ENCODE assay signal across 11 cellular contexts in the genomic region with DNA sequence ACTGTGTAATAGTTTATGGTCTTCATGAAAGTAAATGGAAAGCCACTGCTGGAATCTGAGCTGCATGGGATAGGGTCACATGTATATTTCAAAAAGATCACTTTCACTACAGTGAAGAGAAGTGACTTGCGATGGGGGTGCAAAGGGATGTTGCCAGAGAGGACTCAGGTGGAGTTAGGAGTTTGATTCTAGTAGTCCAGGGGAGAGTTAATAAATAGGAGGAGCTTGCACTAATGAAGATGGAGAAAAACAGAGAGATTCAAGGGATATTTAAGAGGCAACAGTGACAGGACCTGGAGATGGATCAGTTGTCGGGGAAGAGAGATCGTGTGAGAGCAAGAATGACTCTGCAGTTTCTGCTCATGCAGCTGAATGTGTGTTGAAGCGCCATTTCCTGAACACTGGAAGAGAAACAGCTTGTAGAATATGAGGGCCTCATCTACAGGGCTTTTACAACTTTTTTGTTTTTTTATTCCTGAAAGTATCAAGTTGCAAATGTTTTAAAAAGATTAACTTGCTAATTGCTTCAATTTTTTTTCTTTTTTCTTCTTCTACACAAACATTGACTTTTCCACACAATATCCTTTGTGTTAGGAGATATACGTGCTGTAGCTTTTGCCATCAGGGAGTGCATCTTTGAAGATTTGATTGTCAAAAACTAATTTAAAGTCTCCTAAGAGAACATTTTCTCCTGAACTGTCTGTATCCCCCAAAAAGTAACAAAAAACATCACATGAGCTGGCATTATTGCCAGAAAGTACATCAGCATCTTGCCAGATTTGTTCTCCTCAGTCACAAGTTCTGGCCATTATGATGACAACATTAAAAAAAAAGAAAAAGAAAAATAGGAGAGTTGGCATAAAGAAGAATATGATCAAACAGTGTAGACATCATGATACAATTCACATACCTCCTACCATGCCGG. TPM values are rescaled to one million over a fixed set of nuclear protein-coding genes. Genes with fewer than 3 reads are reported as not detected.
A peak's percentile ranks its signal among the peaks of the same experiment; 100 is the strongest.
DNase-seq lines count a peak whose midpoint lies in the region; ATAC-seq, FAIRE-seq and TF ChIP-seq lines count a peak whose summit lies in the region.
"Had no signal": no experiment of that assay in that cellular context is flagged by ENCODE, and none has a peak within 500 bp of the region (broad histone marks: within the 10 kb centered on the region; RNA-seq: fewer than 3 reads in every experiment).

No MANE protein-coding gene starts in this region.

- peak overlapping the region; percentile 5 for H3K27ac Mint-ChIP-seq in stimulated activated naive CD8-positive, alpha-beta T cell treated with anti-CD3 and anti-CD28 coated beads, Interleukin-15, Interleukin-2, amounts not matched to agents 100 ng/mL and 50 ng/mL, for 24 hours
- H3K27ac Mint-ChIP-seq in stimulated activated naive CD8-positive, alpha-beta T cell treated with anti-CD3 and anti-CD28 coated beads, Interleukin-15, amount 100 ng/mL, for 72 hours = no peak overlapping the region
- H3K27ac Mint-ChIP-seq: activated CD8-positive, alpha-beta T cell treated with anti-CD3 and anti-CD28 coated beads, Interleukin-2, amount 10 ng/mL, durations not matched to agents 7 days and 5 days had no signal

- no peaks in the 10 kb centered on the region for H3K79me1 ChIP-seq in mesenchymal stem cell (replicated peaks; ENCODE audit: low read length, poor library complexity, severe bottlenecking)

- WGBS in mesenchymal stem cell = 81% methylated on average over 4 of the region's 6 CpGs
- WGBS in aorta, 2 donors = 30 to 36% methylated on average over 6 of the region's 6 CpGs

- no peak for TF ChIP-seq CTCF in dorsolateral prefrontal cortex (IDR thresholded peaks at IDR 0.05 in 54 of 56, conservative IDR thresholded peaks at IDR 0.05 in 2 of 56; ENCODE audit: low read depth in 1 of 56, partially characterized antibody in 56 of 56)

- H2BK12ac ChIP-seq in mesenchymal stem cell (ENCODE audit: low read length in 2 of 2) = no peak overlapping the region

- no peak overlapping the region for H2BK120ac ChIP-seq in mesenchymal stem cell (ENCODE audit: low read depth, low read length)

- H3K27me3 ChIP-seq in dorsolateral prefrontal cortex = no peaks in the 10 kb centered on the region
- H3K27me3 ChIP-seq in mesenchymal stem cell (ENCODE audit: control insufficient read depth in 1 of 2, insufficient read depth in 1 of 2, low read length in 2 of 2) = no peaks in the 10 kb centered on the region
- no peaks in the 10 kb centered on the region for H3K27me3 ChIP-seq in aorta (ENCODE audit: control insufficient read depth in 1 of 2, insufficient read depth in 2 of 2, low read length in 1 of 2)

- no peak overlapping the region for H2AK5ac ChIP-seq in mesenchymal stem cell (ENCODE audit: low read length, severe bottlenecking)

- H2BK15ac ChIP-seq in mesenchymal stem cell (ENCODE audit: low read depth, poor library complexity, severe bottlenecking) = no peak overlapping the region

- H3K27ac ChIP-seq in dorsolateral prefrontal cortex (peak overlapping the region in 58 of 59 donors; percentile 1 to 89 (median 78)), mesenchymal stem cell (ENCODE audit: low read length, poor library complexity, severe bottlenecking) (no peak overlapping the region), aorta (ENCODE audit: low read depth in 1 of 2, low read length in 2 of 2) (peak overlapping the region in 1 of 2 donors; percentile 4)

- no peak overlapping the region for H2BK5ac ChIP-seq in mesenchymal stem cell (ENCODE audit: low read depth, low read length, poor library complexity, severe bottlenecking)

- H3K4me3 ChIP-seq in dorsolateral prefrontal cortex (peak overlapping the region in 8 of 59 donors; percentile 1 to 33 (median 12)), mesenchymal stem cell (ENCODE audit: insufficient read depth in 1 of 2, low read depth in 1 of 2, low read length in 2 of 2) (no peak overlapping the region), aorta (ENCODE audit: low read length in 2 of 2) (no peak overlapping the region)

- H3K9me3 ChIP-seq in mesenchymal stem cell (ENCODE audit: control insufficient read depth, low read length) = no peaks in the 10 kb centered on the region
- no peaks in the 10 kb centered on the region for H3K9me3 ChIP-seq in aorta (ENCODE audit: control insufficient read depth, low read length)

- no peak overlapping the region for H3K4ac ChIP-seq in mesenchymal stem cell (ENCODE audit: low read depth in 1 of 2, low read length in 2 of 2)

- H3K18ac ChIP-seq in mesenchymal stem cell (ENCODE audit: low read depth in 1 of 2, low read length in 2 of 2) = peak overlapping the region in 1 of 2 experiments; percentile 37

- H3K36me3 ChIP-seq in mesenchymal stem cell (ENCODE audit: control insufficient read depth in 1 of 2, insufficient read depth in 2 of 2, low read depth in 1 of 2, low read length in 2 of 2) = no peaks in the 10 kb centered on the region
- no peaks in the 10 kb centered on the region for H3K36me3 ChIP-seq in aorta (ENCODE audit: control insufficient read depth in 1 of 2, insufficient read depth in 2 of 2, low read length in 1 of 2)

- no peak overlapping the region for H3K4me3 Mint-ChIP-seq in stimulated activated naive CD8-positive, alpha-beta T cell treated with anti-CD3 and anti-CD28 coated beads, Interleukin-15, Interleukin-2, amounts not matched to agents 100 ng/mL and 50 ng/mL, for 24 hours
- no peak overlapping the region for H3K4me3 Mint-ChIP-seq in stimulated activated naive CD8-positive, alpha-beta T cell treated with anti-CD3 and anti-CD28 coated beads, Interleukin-15, amount 100 ng/mL, for 72 hours
- H3K4me3 Mint-ChIP-seq: activated CD8-positive, alpha-beta T cell treated with anti-CD3 and anti-CD28 coated beads, Interleukin-2, amount 10 ng/mL, durations not matched to agents 7 days and 5 days had no signal

- H3K4me1 Mint-ChIP-seq in stimulated activated naive CD8-positive, alpha-beta T cell treated with anti-CD3 and anti-CD28 coated beads, Interleukin-15, Interleukin-2, amounts not matched to agents 100 ng/mL and 50 ng/mL, for 24 hours (ENCODE audit: low read depth) = no peaks in the 10 kb centered on the region
- peaks cover 6% of the 10 kb centered on the region for H3K4me1 Mint-ChIP-seq in stimulated activated naive CD8-positive, alpha-beta T cell treated with anti-CD3 and anti-CD28 coated beads, Interleukin-15, amount 100 ng/mL, for 72 hours

- H3K27me3 Mint-ChIP-seq in stimulated activated naive CD8-positive, alpha-beta T cell treated with anti-CD3 and anti-CD28 coated beads, Interleukin-15, Interleukin-2, amounts not matched to agents 100 ng/mL and 50 ng/mL, for 24 hours = no peaks in the 10 kb centered on the region
- H3K27me3 Mint-ChIP-seq in stimulated activated naive CD8-positive, alpha-beta T cell treated with anti-CD3 and anti-CD28 coated beads, Interleukin-15, amount 100 ng/mL, for 72 hours = no peaks in the 10 kb centered on the region

- H3K4me1 ChIP-seq in mesenchymal stem cell (ENCODE audit: control insufficient read depth, insufficient read depth, low read depth, low read length) (no peaks in the 10 kb centered on the region), aorta (ENCODE audit: control insufficient read depth in 1 of 2, insufficient read depth in 2 of 2, low read length in 2 of 2) (peaks cover 1 to 3% of the 10 kb centered on the region in 2 donors)

- H4K8ac ChIP-seq in mesenchymal stem cell (ENCODE audit: low read length) = no peak overlapping the region

- peak overlapping the region; percentile 24 for H3K9ac ChIP-seq in mesenchymal stem cell (ENCODE audit: low read length)

- H3K9me3 Mint-ChIP-seq in stimulated activated naive CD8-positive, alpha-beta T cell treated with anti-CD3 and anti-CD28 coated beads, Interleukin-15, Interleukin-2, amounts not matched to agents 100 ng/mL and 50 ng/mL, for 24 hours = no peaks in the 10 kb centered on the region
- no peaks in the 10 kb centered on the region for H3K9me3 Mint-ChIP-seq in stimulated activated naive CD8-positive, alpha-beta T cell treated with anti-CD3 and anti-CD28 coated beads, Interleukin-15, amount 100 ng/mL, for 72 hours

- intact Hi-C loops in dorsolateral prefrontal cortex (cut with DNase I) = no loop called here
- intact Hi-C loops in aorta (cut with DNase I) = no loop called here

- FAIRE-seq in RCC 7860 (lab: Jason Lieb, UNC) (no peak), urothelium cell line (lab: Jason Lieb, UNC) (no peak)

- H3K36me3 Mint-ChIP-seq in stimulated activated naive CD8-positive, alpha-beta T cell treated with anti-CD3 and anti-CD28 coated beads, Interleukin-15, Interleukin-2, amounts not matched to agents 100 ng/mL and 50 ng/mL, for 24 hours (ENCODE audit: low read depth) = peaks cover 6% of the 10 kb centered on the region

- no peak overlapping the region for H2AFZ ChIP-seq in mesenchymal stem cell (ENCODE audit: low read depth, low read length)

- no peak overlapping the region for H4K91ac ChIP-seq in mesenchymal stem cell (ENCODE audit: low read length)

- no peak for DNase-seq in stimulated activated naive CD8-positive, alpha-beta T cell treated with anti-CD3 and anti-CD28 coated beads, Interleukin-15, amount 100 ng/mL, for 72 hours
- peak in 1 of 10 donors; percentile 24 for DNase-seq in dorsolateral prefrontal cortex
- peak; percentile 6 for DNase-seq in mesenchymal stem cell
- no peak for DNase-seq in aorta
- no peak for DNase-seq in RCC 7860 (ENCODE audit: low spot score)
- DNase-seq in iPS-NIHi11 (ENCODE audit: low spot score) = no peak
- DNase-seq in urothelium cell line (ENCODE audit: low spot score) = no peak
- DNase-seq: activated CD8-positive, alpha-beta T cell treated with anti-CD3 and anti-CD28 coated beads, Interleukin-2, amount 10 ng/mL, durations not matched to agents 7 days and 5 days; NCI-H1694; stimulated activated CD4-positive, alpha-beta T cell treated with anti-CD3 and anti-CD28 coated beads, Interleukin-2, amount 100 ng/mL, for 24 hours had no signal

- no peak for ATAC-seq in stimulated activated naive CD8-positive, alpha-beta T cell treated with anti-CD3 and anti-CD28 coated beads, Interleukin-15, amount 100 ng/mL, for 72 hours
- ATAC-seq in aorta (ENCODE audit: low FRiP score) = peak; percentile 67
- ATAC-seq: activated CD8-positive, alpha-beta T cell treated with anti-CD3 and anti-CD28 coated beads, Interleukin-2, amount 10 ng/mL, durations not matched to agents 7 days and 5 days had no signal

- no peak overlapping the region for H3K4me2 ChIP-seq in mesenchymal stem cell (ENCODE audit: low read length, poor library complexity, severe bottlenecking)

- no peak overlapping the region for H3K14ac ChIP-seq in mesenchymal stem cell (ENCODE audit: low read length in 2 of 2)

- no peak overlapping the region for H3K23ac ChIP-seq in mesenchymal stem cell (ENCODE audit: low read length in 2 of 2)

RNA-seq across cellular contexts. Expression of a gene that starts 37.5 kb away (rescaled TPM):
- 10 to 100 TPM; 12.0 to 32.4 (median 18.2) TPM for total RNA-seq in dorsolateral prefrontal cortex
- polyA plus RNA-seq in mesenchymal stem cell (2013, experiment 1 of 2) = 7.5 TPM
- 8.5 TPM for polyA plus RNA-seq in mesenchymal stem cell (2013, experiment 2 of 2)
- 10 to 100 TPM; 23.4 to 26.1 TPM for total RNA-seq in aorta
- polyA plus RNA-seq in aorta = 10 to 100 TPM; 15.7 to 30.2 TPM
